In genomic region chr17:48181653-48182052, GRCh38 we compare ENCODE assay signal across 8 cellular contexts.
DNase-seq lines count a peak whose midpoint lies in the region; ATAC-seq and TF ChIP-seq lines count a peak whose summit lies in the region.

No MANE protein-coding gene starts in this region.

- H3K56ac ChIP-seq in H9 (ENCODE audit: insufficient read length, low read depth, low read length), result no peak overlapping the region

- no peak overlapping the region for H4K5ac ChIP-seq in H9 (ENCODE audit: insufficient read length, low read depth, low read length)

- no peak overlapping the region for H2BK120ac ChIP-seq in H9 (ENCODE audit: low read depth, low read length, poor library complexity, severe bottlenecking)

- TF ChIP-seq EP300 in upper lobe of left lung (IDR thresholded peaks at IDR 0.05), result no peak

- TF ChIP-seq POLR2A in upper lobe of left lung (IDR thresholded peaks at IDR 0.05), result no peak

- H3K4ac ChIP-seq in H9 (ENCODE audit: low read depth, low read length), result no peak overlapping the region

- no peaks in the 10 kb centered on the region; the same call in 1 of the 2 replicates for H3K27me3 ChIP-seq in H9 (ENCODE audit: insufficient read depth, low read length)
- H3K27me3 ChIP-seq in RWPE2 (ENCODE audit: insufficient read depth, poor library complexity, severe bottlenecking), result peaks cover 9% of the 10 kb centered on the region
- no peaks in the 10 kb centered on the region for H3K27me3 ChIP-seq in upper lobe of left lung

- DNase-seq in H9 (peak; percentile 70), RWPE2 (ENCODE audit: low spot score) (no peak), iPS-NIHi7 (ENCODE audit: extremely low spot score) (peak; percentile 73), NCI-H1436 treated with DMSO at 0.1 percent for 48 hours (lab: John Stamatoyannopoulos, UW) (no peak), upper lobe of left lung (no peak)
- DNase-seq in effector CD8-positive, alpha-beta T cell (lab: John Stamatoyannopoulos, UW), result no peak

- no peaks in the 10 kb centered on the region for H3K9me3 Mint-ChIP-seq in H9

- H3K18ac ChIP-seq in H9 (ENCODE audit: insufficient read length, low read depth, low read length), result no peak overlapping the region

- no peaks in the 10 kb centered on the region for H3K79me1 ChIP-seq in H9 (ENCODE audit: insufficient read depth, low read depth, low read length, poor library complexity, severe bottlenecking)

- H3K4me1 Mint-ChIP-seq in H9, result peaks cover 21 to 34% of the 10 kb centered on the region in 2 experiments

- H2BK5ac ChIP-seq in H9 (ENCODE audit: insufficient read length, low read length), result no peak overlapping the region

- no peak overlapping the region for H2AK5ac ChIP-seq in H9 (ENCODE audit: insufficient read length, low read length)

- no peak overlapping the region for H3T11ph ChIP-seq in H9 (ENCODE audit: low read length)

- H3K27ac Mint-ChIP-seq in H9, result no peak overlapping the region

- H4K20me1 ChIP-seq in H9 (ENCODE audit: control insufficient read depth, insufficient read depth, insufficient read length), result no peaks in the 10 kb centered on the region

- WGBS in H9 (ENCODE audit: extremely low coverage, insufficient read length, low lambda C conversion rate), result no CpG with 5 or more reads among the region's 1 CpG
- WGBS in upper lobe of left lung, 2 donors, result 0 to 19% methylated on average over 1 of the region's 1 CpG

- H3K36me3 Mint-ChIP-seq in H9 (ENCODE audit: insufficient read depth in 1 of 3, low read depth in 3 of 3), result no peaks in the 10 kb centered on the region

- no peak overlapping the region for H4K91ac ChIP-seq in H9 (ENCODE audit: insufficient read length, low read depth, low read length)

- H3K23me2 ChIP-seq in H9 (ENCODE audit: insufficient read length, low read depth, low read length, poor library complexity, severe bottlenecking), result no peaks in the 10 kb centered on the region

- no peak overlapping the region for H2BK15ac ChIP-seq in H9 (ENCODE audit: low read depth, low read length)

- H3K9me3 ChIP-seq in H9 (ENCODE audit: control insufficient read depth, low read depth, low read length) (no peaks in the 10 kb centered on the region), RWPE2 (ENCODE audit: severe bottlenecking) (no peaks in the 10 kb centered on the region), upper lobe of left lung (no peaks in the 10 kb centered on the region)

- H3K79me2 ChIP-seq in H9 (ENCODE audit: insufficient read depth, low read length), result no peaks in the 10 kb centered on the region

- no peak overlapping the region for H4K8ac ChIP-seq in H9 (replicated peaks; ENCODE audit: insufficient read length, low read depth, low read length)

- H3K4me2 ChIP-seq in H9 (ENCODE audit: insufficient read depth, insufficient read length, low read length), result no peak overlapping the region

- ATAC-seq in RWPE2 (ENCODE audit: low read depth) (peak; percentile 66; the same call in 1 of the 3 replicates), upper lobe of left lung (ENCODE audit: low FRiP score in 2 of 2) (no peak), GM21381 (IDR thresholded peaks at IDR 0.05; ENCODE audit: unreplicated experiment) (no peak)

- H2AFZ ChIP-seq in H9 (ENCODE audit: low read length), result no peak overlapping the region

- no peak overlapping the region for H3K4me3 Mint-ChIP-seq in H9

- no peak overlapping the region for H2BK20ac ChIP-seq in H9 (ENCODE audit: low read depth, low read length, poor library complexity, severe bottlenecking)

- TF ChIP-seq CTCF in C4-2B (conservative IDR thresholded peaks at IDR 0.05) (peak; percentile 65), H9 (conservative IDR thresholded peaks at IDR 0.05) (peak; percentile 81), RWPE2 (IDR thresholded peaks at IDR 0.05; ENCODE audit: poor library complexity, severe bottlenecking) (peak; percentile 76), upper lobe of left lung (IDR thresholded peaks at IDR 0.05) (no peak)

- H3K4me3 ChIP-seq in RWPE2 (ENCODE audit: severe bottlenecking) (no peak overlapping the region), upper lobe of left lung (no peak overlapping the region)

- no peaks in the 10 kb centered on the region for H3K36me3 ChIP-seq in RWPE2 (ENCODE audit: low read depth)
- no peaks in the 10 kb centered on the region for H3K36me3 ChIP-seq in upper lobe of left lung

- no peak overlapping the region for H3K14ac ChIP-seq in H9 (ENCODE audit: insufficient read depth, low read length)

- H3K27me3 Mint-ChIP-seq in H9 (ENCODE audit: low read depth), result peaks cover 4% of the 10 kb centered on the region

- H3K9ac ChIP-seq in H9 (ENCODE audit: extremely low read depth, insufficient read length, low read length), result no peak overlapping the region

- H3K23ac ChIP-seq in H9 (ENCODE audit: insufficient read length, low read depth, low read length), result no peak overlapping the region

- H3K27ac ChIP-seq in C4-2B (no peak overlapping the region), H9 (ENCODE audit: insufficient read length, low read depth, low read length) (no peak overlapping the region), RWPE2 (ENCODE audit: poor library complexity, severe bottlenecking) (no peak overlapping the region), upper lobe of left lung (no peak overlapping the region)

- H3K4me1 ChIP-seq in H9 (ENCODE audit: insufficient read depth, low read length) (peaks cover 6% of the 10 kb centered on the region), RWPE2 (ENCODE audit: insufficient read depth, poor library complexity, severe bottlenecking) (no peaks in the 10 kb centered on the region), upper lobe of left lung (no peaks in the 10 kb centered on the region)

- H2BK12ac ChIP-seq in H9 (ENCODE audit: insufficient read length, low read depth, low read length), result no peak overlapping the region

Comparison
In these comparisons a context has a peak if more than half of its experiments do, and no peak if none do; other contexts are left out.
1. CTCF ChIP-seq: peak in C4-2B (single experiment), H9 (single experiment) and RWPE2 (single experiment); none in upper lobe of left lung (0 of 6).
2. DNase-seq: peak in H9 (single experiment) and iPS-NIHi7 (single experiment); none in RWPE2 (single experiment), effector CD8-positive, alpha-beta T cell (single experiment), NCI-H1436 treated with DMSO at 0.1 percent for 48 hours (single experiment) and upper lobe of left lung (0 of 2).